Comparison of ENCODE assay signal across 19 cellular contexts in the genomic region with DNA sequence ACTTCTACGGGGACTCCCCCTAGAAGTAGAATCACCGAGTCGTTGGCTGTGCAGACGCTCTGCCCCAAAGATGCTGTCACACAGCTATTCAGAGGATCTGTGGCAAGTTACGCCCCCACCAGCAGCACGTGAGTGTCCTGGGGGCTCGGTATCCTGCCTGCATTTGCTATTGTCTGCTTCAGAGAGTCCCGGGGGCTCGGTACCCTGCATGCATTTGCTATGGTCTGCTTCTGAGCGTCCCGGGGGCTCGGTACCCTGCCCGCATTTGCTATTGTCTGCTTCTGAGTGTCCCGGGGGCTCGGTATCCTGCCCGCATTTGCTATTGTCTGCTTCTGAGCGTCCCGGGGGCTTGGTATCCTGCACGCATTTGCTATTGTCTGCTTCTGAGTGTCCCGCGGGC. TPM values are rescaled to one million over a fixed set of nuclear protein-coding genes. Genes with fewer than 3 reads are reported as not detected.
A peak's percentile ranks its signal among the peaks of the same experiment; 100 is the strongest.
DNase-seq lines count a peak whose midpoint lies in the region; ATAC-seq, FAIRE-seq and TF ChIP-seq lines count a peak whose summit lies in the region.
"Had no signal": no experiment of that assay in that cellular context is flagged by ENCODE, and none has a peak within 500 bp of the region (broad histone marks: within the 10 kb centered on the region; RNA-seq: fewer than 3 reads in every experiment).

No MANE protein-coding gene starts in this region.

- WGBS in right cardiac atrium: 87% methylated on average over 21 of the region's 21 CpGs
- WGBS in heart right ventricle, 2 donors: 84% methylated on average over 21 of the region's 21 CpGs
- 55% methylated on average over 21 of the region's 21 CpGs; no CpG with 5 or more reads in 1 of the 2 experiments for WGBS in H1 (ENCODE audit: extremely low coverage in 1 of 2, insufficient coverage in 1 of 2, insufficient read length in 1 of 2, insufficient replicate concordance in 2 of 2, low coverage in 1 of 2, low lambda C conversion rate in 2 of 2, missing lambda C conversion rate in 1 of 2), 2 experiments

- TF ChIP-seq RAD21 in H1 (IDR thresholded peaks at IDR 0.05 in 1 of 2, conservative IDR thresholded peaks at IDR 0.05 in 1 of 2; ENCODE audit: low read depth in 2 of 2, low read length in 2 of 2): no peak

- H3K9me3 ChIP-seq in right cardiac atrium (ENCODE audit: control insufficient read depth, low read length): no peaks in the 10 kb centered on the region
- peaks cover 0 to 21% (median 7%) of the 10 kb centered on the region in 11 donors for H3K9me3 ChIP-seq in heart right ventricle
- peaks cover 5 to 6% of the 10 kb centered on the region in 2 experiments; a peak in 2 of 4 replicates for H3K9me3 ChIP-seq in H1 (ENCODE audit: insufficient read depth in 2 of 2, low read depth in 1 of 2, low read length in 1 of 2)
- H3K9me3 ChIP-seq in osteoblast (ENCODE audit: low read depth, low read length): no peaks in the 10 kb centered on the region

- no peak overlapping the region for H3K14ac ChIP-seq in H1 (ENCODE audit: insufficient read length)

- no peak overlapping the region for H3K27ac ChIP-seq in right cardiac atrium (ENCODE audit: low read length)
- H3K27ac ChIP-seq in heart right ventricle: no peak overlapping the region
- no peak overlapping the region for H3K27ac ChIP-seq in H1 (ENCODE audit: low read depth, low read length)
- H3K27ac ChIP-seq in osteoblast (ENCODE audit: low read depth, low read length): no peak overlapping the region
- H3K27ac ChIP-seq in RWPE1: no peak overlapping the region

- H3K79me1 ChIP-seq in H1 (ENCODE audit: low read depth, low read length): no peaks in the 10 kb centered on the region

- H3K18ac ChIP-seq in H1 (ENCODE audit: extremely low read depth, low read length): no peak overlapping the region

- no peaks in the 10 kb centered on the region for H3K23me2 ChIP-seq in H1 (ENCODE audit: low read depth, low read length)

- H2BK120ac ChIP-seq in H1 (replicated peaks; ENCODE audit: low read depth, low read length): no peak overlapping the region

- ATAC-seq in right cardiac atrium: no peak
- no peak for ATAC-seq in heart right ventricle
- ATAC-seq: A549; CD8-positive, alpha-beta T cell had no signal

- FAIRE-seq in H1 (lab: Jason Lieb, UNC): no peak
- FAIRE-seq: A549 had no signal

- CTCF ChIA-PET in H1 (lab: Charles Lee; ENCODE audit: partially characterized antibody) (interaction anchor here (0.6 to 0.7 kb wide), 2 partner anchors 61 to 1173 kb away, joined by 3 read pairs; no protein-coding TSS in a partner anchor), RWPE1 (lab: Yijun Ruan, JAX) (no interaction called here)

- H2BK15ac ChIP-seq in H1 (ENCODE audit: low read length): no peak overlapping the region

- no peaks in the 10 kb centered on the region for H4K20me1 ChIP-seq in H1 (replicated peaks in 1 of 2; ENCODE audit: control insufficient read depth in 1 of 2, insufficient read depth in 2 of 2, low read length in 2 of 2)
- no peaks in the 10 kb centered on the region for H4K20me1 ChIP-seq in osteoblast (ENCODE audit: insufficient read depth, low read length)

- H2AFZ ChIP-seq in H1 (ENCODE audit: low read length) (no peak overlapping the region), osteoblast (ENCODE audit: low read length) (no peak overlapping the region)

- no peak overlapping the region for H2BK12ac ChIP-seq in H1 (ENCODE audit: low read depth, low read length)

- intact Hi-C loops in right cardiac atrium (cut with DNase I) (no loop called here), heart right ventricle (cut with DNase I) (no loop called here)

- no peak overlapping the region for H4K5ac ChIP-seq in H1 (ENCODE audit: insufficient read length, low read depth, low read length)

- H3K4me2 ChIP-seq in H1 (ENCODE audit: insufficient read depth in 1 of 2, low read depth in 2 of 2, low read length in 2 of 2) (peak overlapping the region; percentile 55 to 60), osteoblast (ENCODE audit: insufficient read depth, low read length) (no peak overlapping the region)
- H3K4me2 ChIP-seq: A549 had no signal

- TF ChIP-seq POLR2A in H1 (IDR thresholded peaks at IDR 0.05; ENCODE audit: control extremely low read depth in 1 of 2, low read depth in 2 of 2, low read length in 2 of 2): no peak

- no peak overlapping the region for H2BK20ac ChIP-seq in H1 (ENCODE audit: low read length)

- H2BK5ac ChIP-seq in H1 (ENCODE audit: low read depth, low read length): no peak overlapping the region

- TF ChIP-seq CTCF in heart right ventricle (IDR thresholded peaks at IDR 0.05): no peak
- TF ChIP-seq CTCF in H1 (IDR thresholded peaks at IDR 0.05; ENCODE audit: control extremely low read depth in 1 of 3, insufficient read depth in 1 of 3, low read depth in 1 of 3, low read length in 3 of 3): no peak
- no peak for TF ChIP-seq CTCF in osteoblast (IDR thresholded peaks at IDR 0.05; ENCODE audit: extremely low read depth, low read depth, low read length)
- TF ChIP-seq CTCF in RWPE1 (conservative IDR thresholded peaks at IDR 0.05; ENCODE audit: low read depth): no peak

- H4K8ac ChIP-seq in H1 (ENCODE audit: extremely low read depth, insufficient read depth, low read length): no peak overlapping the region

- no peaks in the 10 kb centered on the region for H3K27me3 ChIP-seq in right cardiac atrium (ENCODE audit: control insufficient read depth, insufficient read depth)
- H3K27me3 ChIP-seq in heart right ventricle: peaks cover 0 to 9% (median 4%) of the 10 kb centered on the region in 7 donors
- H3K27me3 ChIP-seq in H1 (replicated peaks in 1 of 4; ENCODE audit: control insufficient read depth in 3 of 4, extremely low read depth in 1 of 4, insufficient read depth in 3 of 4, low read length in 3 of 4): no peaks in the 10 kb centered on the region
- peaks cover 33% of the 10 kb centered on the region for H3K27me3 ChIP-seq in osteoblast (ENCODE audit: insufficient read depth, low read length)

- no peak overlapping the region for H3K9ac ChIP-seq in H1 (replicated peaks in 1 of 4; ENCODE audit: extremely low read depth in 1 of 4, low read depth in 3 of 4, low read length in 3 of 4)

- no peak overlapping the region for H3K23ac ChIP-seq in H1 (ENCODE audit: insufficient read length)

- H4K91ac ChIP-seq in H1 (replicated peaks; ENCODE audit: insufficient read length, low read length): no peak overlapping the region

- no peak for TF ChIP-seq EP300 in H1 (IDR thresholded peaks at IDR 0.05; ENCODE audit: borderline replicate concordance in 1 of 2, low read depth in 2 of 2, low read length in 2 of 2)

- H3K56ac ChIP-seq in H1 (replicated peaks; ENCODE audit: insufficient read length, low read depth, low read length): no peak overlapping the region

- H3K4ac ChIP-seq in H1 (replicated peaks; ENCODE audit: insufficient read length, low read depth, low read length): no peak overlapping the region

- no peak overlapping the region for H3K4me3 ChIP-seq in right cardiac atrium (ENCODE audit: low read length)
- H3K4me3 ChIP-seq in heart right ventricle: no peak overlapping the region
- peak overlapping the region in 1 of 4 experiments; percentile 29; a peak in 2 of 8 replicates for H3K4me3 ChIP-seq in H1 (ENCODE audit: extremely low read depth in 1 of 4, insufficient read depth in 2 of 4, low read depth in 3 of 4, low read length in 4 of 4)
- H3K4me3 ChIP-seq in osteoblast (ENCODE audit: insufficient read depth, low read length): no peak overlapping the region
- H3K4me3 ChIP-seq: A549 had no signal

- no peaks in the 10 kb centered on the region for H3K79me2 ChIP-seq in H1 (ENCODE audit: control insufficient read depth in 1 of 2, insufficient read depth in 2 of 2, low read length in 2 of 2)
- H3K79me2 ChIP-seq in osteoblast (ENCODE audit: insufficient read depth, low read length): no peaks in the 10 kb centered on the region

- no peak overlapping the region for H2AK5ac ChIP-seq in H1 (ENCODE audit: low read depth, low read length)

- POLR2A ChIA-PET in H1 (lab: Charles Lee; ENCODE audit: partially characterized antibody): interaction anchor here (0.6 kb wide), 1 partner anchor 47 kb away, joined by 4 read pairs; no protein-coding TSS in a partner anchor
- POLR2A ChIA-PET in RWPE1 (lab: Yijun Ruan, JAX; ENCODE audit: low non-redundant PET): no interaction called here

- no peaks in the 10 kb centered on the region for H3K4me1 ChIP-seq in right cardiac atrium (ENCODE audit: control insufficient read depth, insufficient read depth, low read length)
- no peaks in the 10 kb centered on the region for H3K4me1 ChIP-seq in heart right ventricle
- peaks cover 0 to 17% (median 9%) of the 10 kb centered on the region in 4 experiments; a peak in 6 of 7 replicates for H3K4me1 ChIP-seq in H1 (replicated peaks in 1 of 4; ENCODE audit: control insufficient read depth in 3 of 4, insufficient read depth in 4 of 4, low read length in 3 of 4)
- H3K4me1 ChIP-seq in osteoblast (ENCODE audit: insufficient read depth, low read length): no peaks in the 10 kb centered on the region
- H3K4me1 ChIP-seq: A549 had no signal

- DNase-seq in right cardiac atrium (peak in 2 of 3 donors; percentile 1 to 16), heart right ventricle (no peak), H1 (ENCODE audit: low read depth in 1 of 2, low spot score in 2 of 2) (no peak), osteoblast (ENCODE audit: insufficient read length, low spot score, missing footprints) (peak; percentile 38), iPS-NIHi11 (ENCODE audit: low spot score) (no peak), RWPE1 (ENCODE audit: low spot score) (no peak)
- no peak for DNase-seq in activated T-cell treated with anti-CD3 and anti-CD28 coated beads, Interleukin-2, amount 50 U/mL, for 1 hour
- DNase-seq: CD8-positive, alpha-beta T cell; GOT3; Karpas-422; MM.1S; NCI-H1105; NCI-H1694 treated with DMSO at 0.1 percent for 48 hours; NCI-H345; NCI-H526 treated with DMSO at 0.1 percent for 48 hours; NK-92 treated with Interleukin-12 subunit alpha and Interleukin-12 subunit beta, amount 100 ng/mL, for 24 hours; OCI-M1; RPMI8226 had no signal

- H3K36me3 ChIP-seq in heart right ventricle (no peaks in the 10 kb centered on the region), H1 (ENCODE audit: control insufficient read depth in 2 of 4, insufficient read depth in 4 of 4, low read length in 3 of 4) (no peaks in the 10 kb centered on the region), osteoblast (ENCODE audit: insufficient read depth, low read length) (no peaks in the 10 kb centered on the region)

RNA-seq across cellular contexts. Expression of a gene that starts 23.8 kb away (rescaled TPM):
- total RNA-seq in right cardiac atrium (1 to 10 TPM; 1.3 to 1.9 (median 1.8) TPM), heart right ventricle (1 to 10 TPM in 6 of 10 donors, under 1 TPM in 4; 0.59 to 1.7 (median 1.0) TPM), osteoblast (5.3 and 8.3 TPM in 2 replicates)
- polyA plus RNA-seq in right cardiac atrium (0.84 TPM), heart right ventricle (under 1 TPM; 0.23 to 0.73 TPM), H1 (2011; rRNA removed) (0.30 and 0.53 TPM in 2 replicates)
- total RNA-seq in H1 (2021; fragmentation: NEBNext Ultra II Directional; extraction: Animal tissue kit (Norgen Biotek cat#: 25700)): 1.8 and 2.0 TPM in 2 replicates
- polyA plus RNA-seq in H1 (2011; cell fraction: cytosol; rRNA removed): 0.23 TPM
- polyA plus RNA-seq in H1 (2011; cell fraction: nucleus; rRNA removed): 1.1 TPM
- 0.54 to 0.96 TPM (median 0.90 TPM) in 4 replicates for polyA plus RNA-seq in H1 (2012, experiment 1 of 2)
- 0.63 TPM for polyA plus RNA-seq in H1 (2012, experiment 2 of 2)
- polyA plus RNA-seq in H1 (2013, experiment 1 of 2): 0.45 TPM
- polyA plus RNA-seq in H1 (2013, experiment 2 of 2): 0.42 TPM
- 0.32 and 0.41 TPM in 2 replicates for polyA minus RNA-seq in H1 (2011; rRNA and poly(A)+ RNA removed)
- 1.1 TPM for polyA minus RNA-seq in H1 (2011; cell fraction: cytosol; rRNA and poly(A)+ RNA removed)
- polyA minus RNA-seq in H1 (2011; cell fraction: nucleus; rRNA and poly(A)+ RNA removed): 1.5 TPM

Comparison
In these comparisons a context has a peak if more than half of its experiments do, and no peak if none do; other contexts are left out.
1. DNase-seq: peak in right cardiac atrium (2 of 3) and osteoblast (single experiment); none in heart right ventricle (0 of 2), H1 (0 of 2), iPS-NIHi11 (single experiment), activated T-cell treated with anti-CD3 and anti-CD28 coated beads, Interleukin-2, amount 50 U/mL, for 1 hour (single experiment) and RWPE1 (single experiment).